ENCODE assay signal across 8 cellular contexts in genomic region chr7:50212666-50213621, GRCh38.
A peak's percentile ranks its signal among the peaks of the same experiment; 100 is the strongest.
DNase-seq lines count a peak whose midpoint lies in the region; ATAC-seq and TF ChIP-seq lines count a peak whose summit lies in the region.

No MANE protein-coding gene starts in this region.

- H3K27ac Mint-ChIP-seq in GM23338 = no peak overlapping the region

- H3F3A ChIP-seq in GM23338 (replicated peaks; ENCODE audit: low read depth) = no peaks in the 10 kb centered on the region

- H3K36me3 ChIP-seq in GM06990 (ENCODE audit: control insufficient read depth, insufficient read depth, low read length) (no peaks in the 10 kb centered on the region), GM23338 (ENCODE audit: insufficient read depth) (no peaks in the 10 kb centered on the region)

- H3K27ac ChIP-seq in RWPE1 = no peak overlapping the region
- H3K27ac ChIP-seq in GM23338 (ENCODE audit: low read depth) = no peak overlapping the region

- H3K4me1 Mint-ChIP-seq in GM23338 = no peaks in the 10 kb centered on the region

- H3K4me2 ChIP-seq in GM23338 = no peak overlapping the region

- no peaks in the 10 kb centered on the region for H3K36me3 Mint-ChIP-seq in GM23338 (ENCODE audit: low read depth)

- DNase-seq in GM06990 (ENCODE audit: extremely low read depth, insufficient read length) = no peak
- DNase-seq in NB4 (ENCODE audit: low read depth) = peak; percentile 99
- no peak for DNase-seq in NCI-H2171 (lab: John Stamatoyannopoulos, UW)
- no peak for DNase-seq in RWPE1 (ENCODE audit: low spot score)
- DNase-seq in NCI-H748 (lab: John Stamatoyannopoulos, UW; ENCODE audit: unreplicated experiment) = no peak
- DNase-seq in GM23338 (ENCODE audit: low spot score) = no peak

- POLR2A ChIA-PET in RWPE1 (lab: Yijun Ruan, JAX; ENCODE audit: low non-redundant PET) = no interaction called here

- no peaks in the 10 kb centered on the region for H3K9me2 ChIP-seq in GM23338 (ENCODE audit: insufficient read depth)

- TF ChIP-seq CTCF in GM06990 (IDR thresholded peaks at IDR 0.05; ENCODE audit: insufficient read depth, low read length, poor library complexity, severe bottlenecking) (peak; percentile 36), NB4 (IDR thresholded peaks at IDR 0.05; ENCODE audit: low read depth, low read length) (peak; percentile 9), RWPE1 (conservative IDR thresholded peaks at IDR 0.05; ENCODE audit: low read depth) (no peak), GM23338 (conservative IDR thresholded peaks at IDR 0.05; ENCODE audit: low read depth in 2 of 2) (no peak)

- H3K79me2 ChIP-seq in GM23338 (replicated peaks; ENCODE audit: insufficient read depth) = no peaks in the 10 kb centered on the region

- H3K4me1 ChIP-seq in GM23338 (ENCODE audit: insufficient read depth) = no peaks in the 10 kb centered on the region

- H3K27me3 ChIP-seq in GM06990 (replicated peaks; ENCODE audit: control insufficient read depth, insufficient read depth, low read length) = no peaks in the 10 kb centered on the region
- no peaks in the 10 kb centered on the region for H3K27me3 ChIP-seq in GM23338 (ENCODE audit: insufficient read depth)

- no peaks in the 10 kb centered on the region; the same call in 2 of the 3 replicates for H3K9me3 Mint-ChIP-seq in GM23338

- peak; percentile 67 for ATAC-seq in GM21447 (IDR thresholded peaks at IDR 0.05; ENCODE audit: unreplicated experiment)
- ATAC-seq in esophagus mucosa = peak; percentile 49
- no peak for ATAC-seq in GM23338

- peaks cover 4% of the 10 kb centered on the region for H3K27me3 Mint-ChIP-seq in GM23338 (ENCODE audit: insufficient read depth, low read depth, poor library complexity)

- H2AFZ ChIP-seq in GM23338 = no peak overlapping the region

- H4K20me1 ChIP-seq in GM23338 (replicated peaks; ENCODE audit: insufficient read depth) = no peaks in the 10 kb centered on the region

- TF ChIP-seq POLR2A in NB4 (IDR thresholded peaks at IDR 0.05; ENCODE audit: extremely low read depth, insufficient read length) = no peak

- CTCF ChIA-PET in RWPE1 (lab: Yijun Ruan, JAX) = no interaction called here

- H3K4me3 ChIP-seq in GM06990 (replicated peaks; ENCODE audit: low read depth, low read length) (no peak overlapping the region), NB4 (ENCODE audit: low read depth, low read length) (no peak overlapping the region), GM23338 (no peak overlapping the region)

- H3K4me3 Mint-ChIP-seq in GM23338 = no peak overlapping the region

TF ChIP-seq in GM23338, 12 proteins besides CTCF, POLR2A, EP300 and RAD21:
- TF ChIP-seq EZH2phosphoT487 (IDR thresholded peaks at IDR 0.05; ENCODE audit: unreplicated experiment) = no peak
- TF ChIP-seq POLR2AphosphoS5 (IDR thresholded peaks at IDR 0.05; ENCODE audit: low read depth) = no peak
- TF ChIP-seq, protein P1, sequence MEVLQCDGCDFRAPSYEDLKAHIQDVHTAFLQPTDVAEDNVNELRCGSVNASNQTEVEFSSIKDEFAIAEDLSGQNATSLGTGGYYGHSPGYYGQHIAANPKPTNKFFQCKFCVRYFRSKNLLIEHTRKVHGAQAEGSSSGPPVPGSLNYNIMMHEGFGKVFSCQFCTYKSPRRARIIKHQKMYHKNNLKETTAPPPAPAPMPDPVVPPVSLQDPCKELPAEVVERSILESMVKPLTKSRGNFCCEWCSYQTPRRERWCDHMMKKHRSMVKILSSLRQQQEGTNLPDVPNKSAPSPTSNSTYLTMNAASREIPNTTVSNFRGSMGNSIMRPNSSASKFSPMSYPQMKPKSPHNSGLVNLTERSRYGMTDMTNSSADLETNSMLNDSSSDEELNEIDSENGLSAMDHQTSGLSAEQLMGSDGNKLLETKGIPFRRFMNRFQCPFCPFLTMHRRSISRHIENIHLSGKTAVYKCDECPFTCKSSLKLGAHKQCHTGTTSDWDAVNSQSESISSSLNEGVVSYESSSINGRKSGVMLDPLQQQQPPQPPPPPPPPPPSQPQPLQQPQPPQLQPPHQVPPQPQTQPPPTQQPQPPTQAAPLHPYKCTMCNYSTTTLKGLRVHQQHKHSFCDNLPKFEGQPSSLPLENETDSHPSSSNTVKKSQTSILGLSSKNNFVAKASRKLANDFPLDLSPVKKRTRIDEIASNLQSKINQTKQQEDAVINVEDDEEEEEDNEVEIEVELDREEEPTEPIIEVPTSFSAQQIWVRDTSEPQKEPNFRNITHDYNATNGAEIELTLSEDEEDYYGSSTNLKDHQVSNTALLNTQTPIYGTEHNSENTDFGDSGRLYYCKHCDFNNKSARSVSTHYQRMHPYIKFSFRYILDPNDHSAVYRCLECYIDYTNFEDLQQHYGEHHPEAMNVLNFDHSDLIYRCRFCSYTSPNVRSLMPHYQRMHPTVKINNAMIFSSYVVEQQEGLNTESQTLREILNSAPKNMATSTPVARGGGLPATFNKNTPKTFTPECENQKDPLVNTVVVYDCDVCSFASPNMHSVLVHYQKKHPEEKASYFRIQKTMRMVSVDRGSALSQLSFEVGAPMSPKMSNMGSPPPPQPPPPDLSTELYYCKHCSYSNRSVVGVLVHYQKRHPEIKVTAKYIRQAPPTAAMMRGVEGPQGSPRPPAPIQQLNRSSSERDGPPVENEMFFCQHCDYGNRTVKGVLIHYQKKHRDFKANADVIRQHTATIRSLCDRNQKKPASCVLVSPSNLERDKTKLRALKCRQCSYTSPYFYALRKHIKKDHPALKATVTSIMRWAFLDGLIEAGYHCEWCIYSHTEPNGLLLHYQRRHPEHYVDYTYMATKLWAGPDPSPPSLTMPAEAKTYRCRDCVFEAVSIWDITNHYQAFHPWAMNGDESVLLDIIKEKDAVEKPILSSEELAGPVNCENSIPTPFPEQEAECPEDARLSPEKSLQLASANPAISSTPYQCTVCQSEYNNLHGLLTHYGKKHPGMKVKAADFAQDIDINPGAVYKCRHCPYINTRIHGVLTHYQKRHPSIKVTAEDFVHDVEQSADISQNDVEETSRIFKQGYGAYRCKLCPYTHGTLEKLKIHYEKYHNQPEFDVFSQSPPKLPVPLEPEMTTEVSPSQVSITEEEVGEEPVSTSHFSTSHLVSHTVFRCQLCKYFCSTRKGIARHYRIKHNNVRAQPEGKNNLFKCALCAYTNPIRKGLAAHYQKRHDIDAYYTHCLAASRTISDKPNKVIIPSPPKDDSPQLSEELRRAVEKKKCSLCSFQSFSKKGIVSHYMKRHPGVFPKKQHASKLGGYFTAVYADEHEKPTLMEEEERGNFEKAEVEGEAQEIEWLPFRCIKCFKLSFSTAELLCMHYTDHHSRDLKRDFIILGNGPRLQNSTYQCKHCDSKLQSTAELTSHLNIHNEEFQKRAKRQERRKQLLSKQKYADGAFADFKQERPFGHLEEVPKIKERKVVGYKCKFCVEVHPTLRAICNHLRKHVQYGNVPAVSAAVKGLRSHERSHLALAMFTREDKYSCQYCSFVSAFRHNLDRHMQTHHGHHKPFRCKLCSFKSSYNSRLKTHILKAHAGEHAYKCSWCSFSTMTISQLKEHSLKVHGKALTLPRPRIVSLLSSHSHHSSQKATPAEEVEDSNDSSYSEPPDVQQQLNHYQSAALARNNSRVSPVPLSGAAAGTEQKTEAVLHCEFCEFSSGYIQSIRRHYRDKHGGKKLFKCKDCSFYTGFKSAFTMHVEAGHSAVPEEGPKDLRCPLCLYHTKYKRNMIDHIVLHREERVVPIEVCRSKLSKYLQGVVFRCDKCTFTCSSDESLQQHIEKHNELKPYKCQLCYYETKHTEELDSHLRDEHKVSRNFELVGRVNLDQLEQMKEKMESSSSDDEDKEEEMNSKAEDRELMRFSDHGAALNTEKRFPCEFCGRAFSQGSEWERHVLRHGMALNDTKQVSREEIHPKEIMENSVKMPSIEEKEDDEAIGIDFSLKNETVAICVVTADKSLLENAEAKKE (CRISPR knock-in tag; IDR thresholded peaks at IDR 0.05) = no peak
- TF ChIP-seq ZNF331 (CRISPR knock-in tag; IDR thresholded peaks at IDR 0.05; ENCODE audit: low read depth) = no peak
- no peak for TF ChIP-seq STAT1 (IDR thresholded peaks at IDR 0.05; ENCODE audit: unreplicated experiment)
- no peak for TF ChIP-seq JUNB (IDR thresholded peaks at IDR 0.05; ENCODE audit: unreplicated experiment)
- no peak for TF ChIP-seq CREB1 (CRISPR knock-in tag; IDR thresholded peaks at IDR 0.05; ENCODE audit: low read depth)
- TF ChIP-seq, protein P2, sequence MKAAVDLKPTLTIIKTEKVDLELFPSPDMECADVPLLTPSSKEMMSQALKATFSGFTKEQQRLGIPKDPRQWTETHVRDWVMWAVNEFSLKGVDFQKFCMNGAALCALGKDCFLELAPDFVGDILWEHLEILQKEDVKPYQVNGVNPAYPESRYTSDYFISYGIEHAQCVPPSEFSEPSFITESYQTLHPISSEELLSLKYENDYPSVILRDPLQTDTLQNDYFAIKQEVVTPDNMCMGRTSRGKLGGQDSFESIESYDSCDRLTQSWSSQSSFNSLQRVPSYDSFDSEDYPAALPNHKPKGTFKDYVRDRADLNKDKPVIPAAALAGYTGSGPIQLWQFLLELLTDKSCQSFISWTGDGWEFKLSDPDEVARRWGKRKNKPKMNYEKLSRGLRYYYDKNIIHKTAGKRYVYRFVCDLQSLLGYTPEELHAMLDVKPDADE (IDR thresholded peaks at IDR 0.05) = no peak

Comparison
In these comparisons a context has a peak if more than half of its experiments do, and no peak if none do; other contexts are left out.
1. CTCF ChIP-seq: peak in GM06990 (single experiment) and NB4 (single experiment); none in RWPE1 (single experiment) and GM23338 (0 of 2).